19 cellular contexts compared by ENCODE assay signal in the genomic region with DNA sequence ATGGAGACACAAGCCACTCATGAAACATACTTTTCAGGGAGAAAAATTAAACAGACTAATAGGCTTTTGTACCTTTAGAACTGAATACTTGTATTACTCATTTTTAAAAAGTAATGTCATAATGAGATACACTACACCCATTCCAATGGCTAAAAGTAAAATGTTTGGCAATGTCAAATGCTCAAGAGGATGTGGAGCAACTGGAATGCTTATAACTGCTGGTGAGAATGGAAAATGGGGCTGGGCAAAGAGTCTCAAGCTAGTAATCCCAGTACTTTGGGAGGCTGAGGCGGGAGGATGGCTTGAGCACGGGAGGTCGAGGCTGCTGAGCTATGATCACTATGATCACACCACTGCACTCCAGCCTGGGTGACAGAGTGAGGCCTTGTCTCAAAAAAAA.
DNase-seq lines count a peak whose midpoint lies in the region; ATAC-seq and TF ChIP-seq lines count a peak whose summit lies in the region.
"Had no signal": no experiment of that assay in that cellular context is flagged by ENCODE, and none has a peak within 500 bp of the region (broad histone marks: within the 10 kb centered on the region; RNA-seq: fewer than 3 reads in every experiment).

No MANE protein-coding gene starts in this region.

- H3F3A ChIP-seq in GM23248 (ENCODE audit: insufficient read depth): peaks cover 25% of the 10 kb centered on the region

- no peak overlapping the region for H3K27ac ChIP-seq in GM23248
- H3K27ac ChIP-seq: BLaER1, HL-60 had no signal

- H3K9ac ChIP-seq in GM23248: no peak overlapping the region
- H3K9ac ChIP-seq: BLaER1, SK-N-SH had no signal

- DNase-seq in T-helper 1 cell (no peak), GM23248 (peak; percentile 18), mesenteric fat pad (ENCODE audit: low spot score) (no peak), NCI-H2196 (lab: John Stamatoyannopoulos, UW; ENCODE audit: unreplicated experiment) (no peak)
- DNase-seq in naive thymus-derived CD8-positive, alpha-beta T cell: no peak
- DNase-seq: activated CD8-positive, alpha-beta T cell treated with anti-CD3 and anti-CD28 coated beads for 36 hours; activated effector memory CD4-positive, alpha-beta T cell treated with Interleukin-2 at 50 U/mL for 16 hours; cortex of kidney; left ventricle myocardium superior; NCI-H2081; SK-N-SH; stimulated activated CD4-positive, alpha-beta T cell treated with anti-CD3 and anti-CD28 coated beads, Interleukin-12 subunit alpha, Interleukin-12 subunit beta, amount 100 ng/mL, for 4 hours had no signal

- H4K20me1 ChIP-seq in GM23248 (ENCODE audit: insufficient read depth): no peaks in the 10 kb centered on the region
- H4K20me1 ChIP-seq: BLaER1 had no signal

- no peaks in the 10 kb centered on the region for H3K9me2 ChIP-seq in GM23248 (ENCODE audit: insufficient read depth)
- H3K9me2 ChIP-seq: SK-N-SH had no signal

- no peaks in the 10 kb centered on the region for H3K79me2 ChIP-seq in GM23248 (ENCODE audit: insufficient read depth)

- ATAC-seq in naive thymus-derived CD8-positive, alpha-beta T cell: no peak
- ATAC-seq in GM19395 (IDR thresholded peaks at IDR 0.05; ENCODE audit: unreplicated experiment): no peak
- ATAC-seq: activated CD8-positive, alpha-beta T cell treated with anti-CD3 and anti-CD28 coated beads for 36 hours; GM23338; left ventricle myocardium superior had no signal

- H3K27me3 ChIP-seq in GM23248 (replicated peaks; ENCODE audit: insufficient read depth): no peaks in the 10 kb centered on the region
- H3K27me3 ChIP-seq: BLaER1, thyroid gland had no signal

- WGBS in GM23248 (ENCODE audit: low coverage in 1 of 2, low lambda C conversion rate in 2 of 2, missing lambda C conversion rate in 2 of 2), 2 experiments: 77 to 80% methylated on average over 3 of the region's 3 CpGs

- peaks cover 13% of the 10 kb centered on the region for H3K4me1 ChIP-seq in GM23248 (ENCODE audit: insufficient read depth)

- peak overlapping the region; percentile 45 for H3K27ac Mint-ChIP-seq in T-helper 1 cell treated with Interleukin-12 subunit alpha and Interleukin-12 subunit beta and Interleukin-4 antibody, amounts not matched to agents 30 μg/mL and 1 μg/mL, for 36 hours
- peak overlapping the region in 2 of 5 experiments; percentile 30 to 54 for H3K27ac Mint-ChIP-seq in brain
- H3K27ac Mint-ChIP-seq in naive thymus-derived CD8-positive, alpha-beta T cell: peak overlapping the region in 6 of 10 donors; percentile 1 to 81 (median 17)
- H3K27ac Mint-ChIP-seq: activated CD8-positive, alpha-beta T cell treated with anti-CD3 and anti-CD28 coated beads for 36 hours had no signal

- in situ Hi-C loops in GM23248 (cut with MboI): no loop called here

- H3K27me3 Mint-ChIP-seq in T-helper 1 cell treated with Interleukin-12 subunit alpha and Interleukin-12 subunit beta and Interleukin-4 antibody, amounts not matched to agents 30 μg/mL and 1 μg/mL, for 36 hours (ENCODE audit: low read depth): peaks cover 4% of the 10 kb centered on the region
- H3K27me3 Mint-ChIP-seq in brain: peaks cover 3% of the 10 kb centered on the region
- H3K27me3 Mint-ChIP-seq in naive thymus-derived CD8-positive, alpha-beta T cell: no peaks in the 10 kb centered on the region
- H3K27me3 Mint-ChIP-seq: activated CD8-positive, alpha-beta T cell treated with anti-CD3 and anti-CD28 coated beads for 36 hours had no signal

- no peak overlapping the region for H3K4me2 ChIP-seq in GM23248 (ENCODE audit: unreplicated experiment)
- H3K4me2 ChIP-seq: SK-N-SH had no signal

- peak overlapping the region; percentile 28 for H3K4me3 Mint-ChIP-seq in T-helper 1 cell treated with Interleukin-12 subunit alpha and Interleukin-12 subunit beta and Interleukin-4 antibody, amounts not matched to agents 30 μg/mL and 1 μg/mL, for 36 hours
- peak overlapping the region; percentile 53 to 78 (median 68) for H3K4me3 Mint-ChIP-seq in brain
- H3K4me3 Mint-ChIP-seq in naive thymus-derived CD8-positive, alpha-beta T cell: peak overlapping the region in 7 of 10 donors; percentile 1 to 67 (median 46)

- H2AFZ ChIP-seq in GM23248: no peak overlapping the region
- H2AFZ ChIP-seq: GM23338 had no signal

- POLR2A ChIA-PET in naive thymus-derived CD8-positive, alpha-beta T cell (lab: Charles Lee): no interaction called here

- no peak for TF ChIP-seq CTCF in brain (conservative IDR thresholded peaks at IDR 0.05)

- H3K36me3 Mint-ChIP-seq in T-helper 1 cell treated with Interleukin-12 subunit alpha and Interleukin-12 subunit beta and Interleukin-4 antibody, amounts not matched to agents 30 μg/mL and 1 μg/mL, for 36 hours (ENCODE audit: low read depth): no peaks in the 10 kb centered on the region
- H3K36me3 Mint-ChIP-seq in brain: no peaks in the 10 kb centered on the region
- no peaks in the 10 kb centered on the region for H3K36me3 Mint-ChIP-seq in naive thymus-derived CD8-positive, alpha-beta T cell

- peaks cover 7% of the 10 kb centered on the region for H3K4me1 Mint-ChIP-seq in T-helper 1 cell treated with Interleukin-12 subunit alpha and Interleukin-12 subunit beta and Interleukin-4 antibody, amounts not matched to agents 30 μg/mL and 1 μg/mL, for 36 hours (ENCODE audit: low read depth)
- peaks cover 27% of the 10 kb centered on the region for H3K4me1 Mint-ChIP-seq in brain
- peaks cover 4 to 13% (median 8%) of the 10 kb centered on the region in 4 donors for H3K4me1 Mint-ChIP-seq in naive thymus-derived CD8-positive, alpha-beta T cell

- no peak overlapping the region for H3K4me3 ChIP-seq in GM23248
- H3K4me3 ChIP-seq: BLaER1, thyroid gland had no signal

- H3K36me3 ChIP-seq in GM23248 (ENCODE audit: low read depth): no peaks in the 10 kb centered on the region
- H3K36me3 ChIP-seq: BLaER1, thyroid gland had no signal

- no peaks in the 10 kb centered on the region for H3K9me3 ChIP-seq in GM23248 (ENCODE audit: low read depth)
- H3K9me3 ChIP-seq: BLaER1, SK-N-SH, thyroid gland had no signal

- no peaks in the 10 kb centered on the region for H3K9me3 Mint-ChIP-seq in T-helper 1 cell treated with Interleukin-12 subunit alpha and Interleukin-12 subunit beta and Interleukin-4 antibody, amounts not matched to agents 30 μg/mL and 1 μg/mL, for 36 hours
- no peaks in the 10 kb centered on the region for H3K9me3 Mint-ChIP-seq in brain
- H3K9me3 Mint-ChIP-seq in naive thymus-derived CD8-positive, alpha-beta T cell: no peaks in the 10 kb centered on the region
- H3K9me3 Mint-ChIP-seq: activated CD8-positive, alpha-beta T cell treated with anti-CD3 and anti-CD28 coated beads for 36 hours had no signal
